20 cellular contexts compared by ENCODE assay signal in the genomic region with DNA sequence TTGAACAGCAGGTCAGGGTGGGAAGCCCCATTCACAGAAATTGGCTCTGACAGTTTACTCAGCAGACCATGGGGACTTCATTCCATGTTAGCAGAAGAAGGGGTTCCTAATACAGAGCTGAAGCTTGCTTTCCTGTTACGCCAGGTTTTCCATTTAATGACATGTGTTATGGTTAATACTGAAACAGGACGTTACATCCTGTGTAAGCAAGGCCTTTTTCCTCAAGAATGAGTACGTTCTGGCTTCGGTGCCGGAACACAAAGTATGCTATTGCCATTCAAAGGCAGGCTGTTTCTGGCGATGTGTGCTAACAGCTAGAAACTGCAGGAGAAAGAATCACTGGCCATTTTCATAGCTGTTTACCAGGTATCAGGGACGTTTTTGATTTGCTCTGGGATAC.
"Had no signal": no experiment of that assay in that cellular context is flagged by ENCODE, and none has a peak within 500 bp of the region (broad histone marks: within the 10 kb centered on the region; RNA-seq: fewer than 3 reads in every experiment).

No MANE protein-coding gene starts in this region.

- H3K36me3 Mint-ChIP-seq: mesothelial cell of epicardium; neural progenitor cell; stimulated activated memory B cell treated with anti-CD40 and anti-IgM and Interleukin-4, amounts not matched to agents 10 μg/mL and 1 μg/mL and 100 μg/mL, for 72 hours; type B pancreatic cell had no signal

- H3K36me3 ChIP-seq: left lung, neural progenitor cell, sigmoid colon, spleen, tibial artery had no signal

- H3K9me3 Mint-ChIP-seq: nephron; neural progenitor cell; stimulated activated memory B cell treated with anti-CD40 and anti-IgM and Interleukin-4, amounts not matched to agents 10 μg/mL and 1 μg/mL and 100 μg/mL, for 72 hours had no signal

- H3K4me3 ChIP-seq: dorsolateral prefrontal cortex, hepatocyte, left lung, mucosa of descending colon, neural progenitor cell, sigmoid colon, skin epidermis, spleen, testis, tibial artery had no signal

- H3K27me3 ChIP-seq: foreskin keratinocyte, hepatocyte, left lung, neural progenitor cell, sigmoid colon, testis had no signal

- H3K9me3 ChIP-seq: left lung, mucosa of descending colon, sigmoid colon, testis, tibial artery had no signal

- H3K4me1 Mint-ChIP-seq: nephron; neural progenitor cell; stimulated activated memory B cell treated with anti-CD40 and anti-IgM and Interleukin-4, amounts not matched to agents 10 μg/mL and 1 μg/mL and 100 μg/mL, for 72 hours had no signal

- H3K27ac Mint-ChIP-seq: mesothelial cell of epicardium; naive B cell; nephron; neural progenitor cell; progenitor cell of endocrine pancreas; stimulated activated memory B cell treated with anti-CD40 and anti-IgM and Interleukin-4, amounts not matched to agents 10 μg/mL and 1 μg/mL and 100 μg/mL, for 72 hours; type B pancreatic cell had no signal

- DNase-seq: dorsolateral prefrontal cortex, foreskin keratinocyte, kidney, left lung, mesenchymal stem cell, sigmoid colon, spleen, tibial artery had no signal

- ATAC-seq: stimulated activated memory B cell treated with anti-CD40 and anti-IgM and Interleukin-4, amounts not matched to agents 10 μg/mL and 1 μg/mL and 100 μg/mL, for 72 hours had no signal

- H3K4me3 Mint-ChIP-seq: mesothelial cell of epicardium; nephron; neural progenitor cell; stimulated activated memory B cell treated with anti-CD40 and anti-IgM and Interleukin-4, amounts not matched to agents 10 μg/mL and 1 μg/mL and 100 μg/mL, for 72 hours; type B pancreatic cell had no signal

- H3K27ac ChIP-seq: dorsolateral prefrontal cortex, foreskin keratinocyte, hepatocyte, neural progenitor cell, parathyroid adenoma, spleen, testis, tibial artery had no signal

- H3K4me1 ChIP-seq: foreskin keratinocyte, left lung, neural progenitor cell, parathyroid adenoma, sigmoid colon, testis, tibial artery had no signal

- H3K27me3 Mint-ChIP-seq: stimulated activated memory B cell treated with anti-CD40 and anti-IgM and Interleukin-4, amounts not matched to agents 10 μg/mL and 1 μg/mL and 100 μg/mL, for 72 hours had no signal
